Comparison of ENCODE assay signal across 12 cellular contexts in genomic region chr10:2978574-2979266, GRCh38.
A peak's percentile ranks its signal among the peaks of the same experiment; 100 is the strongest.
DNase-seq lines count a peak whose midpoint lies in the region; ATAC-seq and TF ChIP-seq lines count a peak whose summit lies in the region.
"Had no signal": no experiment of that assay in that cellular context is flagged by ENCODE, and none has a peak within 500 bp of the region (broad histone marks: within the 10 kb centered on the region; RNA-seq: fewer than 3 reads in every experiment).

No MANE protein-coding gene starts in this region.

- no peak overlapping the region for H3K4me3 ChIP-seq in smooth muscle cell
- H3K4me3 ChIP-seq: gastrocnemius medialis, skin epidermis had no signal

- no peaks in the 10 kb centered on the region for H3K36me3 Mint-ChIP-seq in WTC11
- H3K36me3 Mint-ChIP-seq: activated naive CD8-positive, alpha-beta T cell had no signal

- no peaks in the 10 kb centered on the region for H3K9me3 Mint-ChIP-seq in WTC11

- H3K4me1 ChIP-seq in smooth muscle cell (ENCODE audit: low read depth) = peaks cover 11% of the 10 kb centered on the region
- H3K4me1 ChIP-seq: gastrocnemius medialis had no signal

- CTCF ChIA-PET in WTC11 (lab: Charles Lee) = interaction anchor here (0.6 to 3.0 kb wide), 3 partner anchors 13 to 360 kb away, joined by 3 to 28 read pairs (median 4); no protein-coding TSS in a partner anchor

- no peak overlapping the region for H3K4me3 Mint-ChIP-seq in WTC11
- H3K4me3 Mint-ChIP-seq: activated CD8-positive, alpha-beta T cell treated with anti-CD3 and anti-CD28 coated beads, Interleukin-2, amount 10 ng/mL, durations not matched to agents 7 days and 5 days; activated naive CD8-positive, alpha-beta T cell had no signal

- H2AFZ ChIP-seq in smooth muscle cell (ENCODE audit: low read depth) = peak overlapping the region; percentile 44

- H4K20me1 ChIP-seq in smooth muscle cell (ENCODE audit: low read depth) = no peaks in the 10 kb centered on the region

- no peaks in the 10 kb centered on the region for H3K27me3 Mint-ChIP-seq in WTC11 (ENCODE audit: low read depth)

- peak overlapping the region; percentile 54 for H3K4me2 ChIP-seq in smooth muscle cell

- ATAC-seq in GM18909 (IDR thresholded peaks at IDR 0.05; ENCODE audit: poor library complexity, unreplicated experiment) (peak; percentile 54), HG02943 (IDR thresholded peaks at IDR 0.05; ENCODE audit: low read depth, unreplicated experiment) (peak; percentile 63), WTC11 (no peak), omental fat pad (ENCODE audit: low FRiP score) (no peak)
- ATAC-seq: activated CD8-positive, alpha-beta T cell treated with anti-CD3 and anti-CD28 coated beads, Interleukin-2, amount 10 ng/mL, durations not matched to agents 7 days and 5 days; gastrocnemius medialis had no signal

- 97% methylated on average over 8 of the region's 8 CpGs for WGBS in smooth muscle cell (ENCODE audit: low lambda C conversion rate)

- H3K9me3 ChIP-seq in smooth muscle cell (replicated peaks; ENCODE audit: low read depth) = no peaks in the 10 kb centered on the region
- H3K9me3 ChIP-seq: gastrocnemius medialis had no signal

- peaks cover 13% of the 10 kb centered on the region for H3F3A ChIP-seq in smooth muscle cell (ENCODE audit: low read depth)

- no peaks in the 10 kb centered on the region for H3K79me2 ChIP-seq in smooth muscle cell (ENCODE audit: low read depth)

- POLR2A ChIA-PET in WTC11 (lab: Charles Lee) = no interaction called here

- H3K9ac ChIP-seq in smooth muscle cell (ENCODE audit: low read depth) = no peak overlapping the region

- no peaks in the 10 kb centered on the region for H3K27me3 ChIP-seq in smooth muscle cell (ENCODE audit: low read depth)
- H3K27me3 ChIP-seq: gastrocnemius medialis had no signal

- H3K4me1 Mint-ChIP-seq in WTC11 = peaks cover 18% of the 10 kb centered on the region

- no peaks in the 10 kb centered on the region for H3K36me3 ChIP-seq in smooth muscle cell (ENCODE audit: low read depth)
- H3K36me3 ChIP-seq: gastrocnemius medialis had no signal

- H3K27ac Mint-ChIP-seq in WTC11 = no peak overlapping the region
- H3K27ac Mint-ChIP-seq: activated CD8-positive, alpha-beta T cell treated with anti-CD3 and anti-CD28 coated beads, Interleukin-2, amount 10 ng/mL, durations not matched to agents 7 days and 5 days; activated naive CD8-positive, alpha-beta T cell had no signal

- DNase-seq in WTC11 (ENCODE audit: low spot score) = no peak
- no peak for DNase-seq in smooth muscle cell (lab: John Stamatoyannopoulos, UW; ENCODE audit: unreplicated experiment)
- no peak for DNase-seq in amniotic stem cell (lab: John Stamatoyannopoulos, UW)
- no peak for DNase-seq in activated T-cell treated with anti-CD3 and anti-CD28 coated beads, Interleukin-2, amount 50 U/mL, for 48 hours
- no peak for DNase-seq in omental fat pad (ENCODE audit: low spot score)
- DNase-seq: activated CD8-positive, alpha-beta T cell treated with anti-CD3 and anti-CD28 coated beads, Interleukin-2, amount 10 ng/mL, durations not matched to agents 7 days and 5 days; gastrocnemius medialis had no signal

- peak overlapping the region; percentile 91 for H3K27ac ChIP-seq in smooth muscle cell (ENCODE audit: low read depth)
- H3K27ac ChIP-seq: gastrocnemius medialis, RWPE1 had no signal

- TF ChIP-seq CTCF in WTC11 (IDR thresholded peaks at IDR 0.05) (no peak), smooth muscle cell (IDR thresholded peaks at IDR 0.05; ENCODE audit: borderline replicate concordance, insufficient read depth, poor library complexity, severe bottlenecking) (no peak), omental fat pad (IDR thresholded peaks at IDR 0.05) (no peak)

TF ChIP-seq in WTC11, 78 proteins besides CTCF, POLR2A, EP300 and RAD21:
- TF ChIP-seq ZNF121 (CRISPR knock-in tag; IDR thresholded peaks at IDR 0.05) = 0 out of 2 replicates have a peak, but pooled peaks have one; percentile 9
- TF ChIP-seq FOXP1 (CRISPR knock-in tag; IDR thresholded peaks at IDR 0.05; ENCODE audit: borderline replicate concordance) = no peak
TF ChIP-seq in WTC11: peak in this region for 1.

Comparison
In these comparisons a context has a peak if more than half of its experiments do, and no peak if none do; other contexts are left out.
1. ATAC-seq: peak in GM18909 (single experiment) and HG02943 (single experiment); none in WTC11 (single experiment) and omental fat pad (single experiment).